Comparison of ENCODE assay signal across 12 cellular contexts in the genomic region with DNA sequence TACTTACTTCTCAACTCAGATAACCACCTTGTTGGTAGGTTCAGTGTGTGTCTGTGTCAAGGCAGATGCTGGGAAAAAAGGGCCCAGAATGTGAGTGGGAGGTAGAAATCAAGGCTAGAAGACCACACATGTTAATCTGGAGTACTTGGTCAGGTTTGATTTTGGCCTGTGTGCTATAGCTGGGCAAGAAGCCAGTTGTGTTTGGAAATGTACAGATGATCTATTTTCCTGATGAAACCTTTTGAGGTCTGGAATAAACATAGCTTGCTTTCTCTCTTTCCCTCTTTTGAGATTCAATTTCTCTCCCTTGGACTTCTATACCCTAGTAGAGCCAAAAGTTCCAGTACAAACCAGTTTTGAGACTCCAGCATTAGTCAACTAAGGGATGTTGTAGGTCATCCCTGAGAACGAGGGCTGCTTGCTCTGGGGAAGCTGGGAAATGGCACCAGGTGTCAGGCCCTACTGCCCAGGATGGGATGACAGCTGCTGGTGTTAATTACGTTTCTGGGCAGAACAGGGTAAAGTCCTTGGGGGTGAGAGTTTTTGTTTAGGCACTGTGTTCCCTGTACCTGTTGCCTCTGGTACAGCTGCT. TPM values are rescaled to one million over a fixed set of nuclear protein-coding genes. Genes with fewer than 3 reads are reported as not detected.
DNase-seq lines count a peak whose midpoint lies in the region; ATAC-seq and TF ChIP-seq lines count a peak whose summit lies in the region.
"Had no signal": no experiment of that assay in that cellular context is flagged by ENCODE, and none has a peak within 500 bp of the region (broad histone marks: within the 10 kb centered on the region; RNA-seq: fewer than 3 reads in every experiment).

No MANE protein-coding gene starts in this region.

- no peak for TF ChIP-seq EP300 in stomach (IDR thresholded peaks at IDR 0.05)

- intact Hi-C loops in activated CD8-positive, alpha-beta T cell treated with anti-CD3 and anti-CD28 coated beads for 36 hours (cut with micrococcal nuclease): no loop called here
- intact Hi-C loops in heart left ventricle (cut with DNase I) (loop anchor here in 1 of 10 donors (5.0 kb wide), 1 partner anchor 43 kb away; no protein-coding TSS in a partner anchor), stomach (cut with DNase I; ENCODE audit: low total_unique reads) (no loop called here), Caco-2 (cut with micrococcal nuclease; ENCODE audit: unreplicated experiment) (no loop called here)

- no peak for ATAC-seq in activated CD8-positive, alpha-beta T cell treated with anti-CD3 and anti-CD28 coated beads for 36 hours
- ATAC-seq in activated CD8-positive, alpha-beta T cell treated with anti-CD3 and anti-CD28 coated beads, Interleukin-2, amount 10 ng/mL, durations not matched to agents 7 days and 5 days: no peak
- ATAC-seq in heart left ventricle: peak in 3 of 4 donors; percentile 13 to 57 (median 36)
- no peak for ATAC-seq in HG03521 (IDR thresholded peaks at IDR 0.05; ENCODE audit: unreplicated experiment)

- peak overlapping the region; percentile 8 for H3K27ac Mint-ChIP-seq in activated CD8-positive, alpha-beta T cell treated with anti-CD3 and anti-CD28 coated beads for 36 hours
- H3K27ac Mint-ChIP-seq in activated CD8-positive, alpha-beta T cell treated with anti-CD3 and anti-CD28 coated beads, Interleukin-2, amount 10 ng/mL, durations not matched to agents 7 days and 5 days: no peak overlapping the region
- H3K27ac Mint-ChIP-seq in Caco-2 (ENCODE audit: unreplicated experiment): no peak overlapping the region
- H3K27ac Mint-ChIP-seq: H9 had no signal

- H3K9me3 ChIP-seq in Peyer's patch: no peaks in the 10 kb centered on the region
- no peaks in the 10 kb centered on the region for H3K9me3 ChIP-seq in heart left ventricle
- no peaks in the 10 kb centered on the region for H3K9me3 ChIP-seq in stomach
- no peaks in the 10 kb centered on the region for H3K9me3 ChIP-seq in Caco-2
- H3K9me3 ChIP-seq: tibial nerve had no signal

- peaks cover 11% of the 10 kb centered on the region for H3K36me3 Mint-ChIP-seq in activated CD8-positive, alpha-beta T cell treated with anti-CD3 and anti-CD28 coated beads for 36 hours (ENCODE audit: low read depth)
- peaks cover 11% of the 10 kb centered on the region for H3K36me3 Mint-ChIP-seq in activated CD8-positive, alpha-beta T cell treated with anti-CD3 and anti-CD28 coated beads, Interleukin-2, amount 10 ng/mL, durations not matched to agents 7 days and 5 days (ENCODE audit: low read depth)
- peaks cover 45% of the 10 kb centered on the region for H3K36me3 Mint-ChIP-seq in Caco-2 (ENCODE audit: insufficient read depth, unreplicated experiment)

- no peak overlapping the region for H3K4me3 Mint-ChIP-seq in activated CD8-positive, alpha-beta T cell treated with anti-CD3 and anti-CD28 coated beads for 36 hours
- H3K4me3 Mint-ChIP-seq in activated CD8-positive, alpha-beta T cell treated with anti-CD3 and anti-CD28 coated beads, Interleukin-2, amount 10 ng/mL, durations not matched to agents 7 days and 5 days: no peak overlapping the region
- H3K4me3 Mint-ChIP-seq in Caco-2 (ENCODE audit: unreplicated experiment): no peak overlapping the region
- H3K4me3 Mint-ChIP-seq: H9 had no signal

- 18 to 30% (median 26%) methylated on average over 2 of the region's 2 CpGs for WGBS in heart left ventricle, 4 donors
- WGBS in stomach, 5 donors: 27 to 46% (median 40%) methylated on average over 2 of the region's 2 CpGs

- no peaks in the 10 kb centered on the region for H3K9me3 Mint-ChIP-seq in activated CD8-positive, alpha-beta T cell treated with anti-CD3 and anti-CD28 coated beads for 36 hours
- H3K9me3 Mint-ChIP-seq in activated CD8-positive, alpha-beta T cell treated with anti-CD3 and anti-CD28 coated beads, Interleukin-2, amount 10 ng/mL, durations not matched to agents 7 days and 5 days (ENCODE audit: insufficient read depth): no peaks in the 10 kb centered on the region
- no peaks in the 10 kb centered on the region for H3K9me3 Mint-ChIP-seq in Caco-2 (ENCODE audit: unreplicated experiment)
- H3K9me3 Mint-ChIP-seq: H9 had no signal

- no peaks in the 10 kb centered on the region for H3K36me3 ChIP-seq in Peyer's patch
- H3K36me3 ChIP-seq in heart left ventricle: peaks cover 0 to 18% (median 13%) of the 10 kb centered on the region in 9 donors
- H3K36me3 ChIP-seq in stomach: peaks cover 0 to 16% (median 3%) of the 10 kb centered on the region in 4 donors
- H3K36me3 ChIP-seq in Caco-2 (ENCODE audit: control insufficient read depth, insufficient read depth, low read length): no peaks in the 10 kb centered on the region; the same call in 1 of the 2 replicates
- H3K36me3 ChIP-seq: tibial nerve had no signal

- BruUV-seq in Caco-2 (replicated peaks; lab: Mats Ljungman, UMichigan): no TSS peak

- H3K4me3 ChIP-seq in Peyer's patch (no peak overlapping the region), heart left ventricle (no peak overlapping the region), stomach (no peak overlapping the region), Caco-2 (ENCODE audit: low read depth, low read length) (no peak overlapping the region)
- H3K4me3 ChIP-seq: tibial nerve had no signal

- H3K4me1 ChIP-seq in Peyer's patch (peaks cover 0 to 64% (median 20%) of the 10 kb centered on the region in 4 donors), heart left ventricle (peaks cover 45 to 100% (median 90%) of the 10 kb centered on the region in 12 donors), stomach (peaks cover 72 to 96% (median 86%) of the 10 kb centered on the region in 4 donors), Caco-2 (no peaks in the 10 kb centered on the region)

- no peak for TF ChIP-seq CTCF in activated CD8-positive, alpha-beta T cell treated with anti-CD3 and anti-CD28 coated beads for 36 hours (IDR thresholded peaks at IDR 0.05)
- TF ChIP-seq CTCF in Peyer's patch (IDR thresholded peaks at IDR 0.05) (no peak), heart left ventricle (IDR thresholded peaks at IDR 0.05) (no peak), stomach (IDR thresholded peaks at IDR 0.05) (no peak), Caco-2 (IDR thresholded peaks at IDR 0.05; ENCODE audit: insufficient read depth in 1 of 2, low read depth in 1 of 2, low read length in 1 of 2, severe bottlenecking in 1 of 2, unreplicated experiment in 1 of 2) (no peak)

- H3K27ac ChIP-seq in Peyer's patch (peak overlapping the region; percentile 26 to 55 (median 38)), heart left ventricle (peak overlapping the region in 10 of 12 donors; percentile 32 to 99 (median 81)), stomach (peak overlapping the region in 4 of 5 donors; percentile 6 to 77 (median 68))

- no peaks in the 10 kb centered on the region for H3K27me3 Mint-ChIP-seq in activated CD8-positive, alpha-beta T cell treated with anti-CD3 and anti-CD28 coated beads for 36 hours
- H3K27me3 Mint-ChIP-seq in activated CD8-positive, alpha-beta T cell treated with anti-CD3 and anti-CD28 coated beads, Interleukin-2, amount 10 ng/mL, durations not matched to agents 7 days and 5 days (ENCODE audit: low read depth): no peaks in the 10 kb centered on the region
- H3K27me3 Mint-ChIP-seq in Caco-2 (ENCODE audit: insufficient read depth, unreplicated experiment): no peaks in the 10 kb centered on the region

- no peak for DNase-seq in activated CD8-positive, alpha-beta T cell treated with anti-CD3 and anti-CD28 coated beads for 36 hours
- DNase-seq in activated CD8-positive, alpha-beta T cell treated with anti-CD3 and anti-CD28 coated beads, Interleukin-2, amount 10 ng/mL, durations not matched to agents 7 days and 5 days: no peak
- DNase-seq in Peyer's patch (no peak), heart left ventricle (no peak), stomach (no peak), Caco-2 (no peak), erythroblast (lab: John Stamatoyannopoulos, UW) (no peak)
- DNase-seq: effector CD4-positive, alpha-beta T cell; H9; mesendoderm had no signal

- peaks cover 73% of the 10 kb centered on the region for H3K4me1 Mint-ChIP-seq in activated CD8-positive, alpha-beta T cell treated with anti-CD3 and anti-CD28 coated beads for 36 hours (ENCODE audit: low read depth)
- H3K4me1 Mint-ChIP-seq in activated CD8-positive, alpha-beta T cell treated with anti-CD3 and anti-CD28 coated beads, Interleukin-2, amount 10 ng/mL, durations not matched to agents 7 days and 5 days (ENCODE audit: low read depth): peaks cover 59% of the 10 kb centered on the region
- peaks cover 6% of the 10 kb centered on the region for H3K4me1 Mint-ChIP-seq in Caco-2 (ENCODE audit: low read depth, unreplicated experiment)

- POLR2A ChIA-PET in activated CD8-positive, alpha-beta T cell treated with anti-CD3 and anti-CD28 coated beads for 36 hours (lab: Charles Lee): interaction anchor here (1.6 to 2.5 kb wide), 2 partner anchors 9 to 12 kb away, joined by 3 to 13 read pairs; no protein-coding TSS in a partner anchor
- POLR2A ChIA-PET in activated CD8-positive, alpha-beta T cell treated with anti-CD3 and anti-CD28 coated beads, Interleukin-2, amount 10 ng/mL, durations not matched to agents 7 days and 5 days (lab: Charles Lee): interaction anchor here (0.6 to 2.1 kb wide), 3 partner anchors 10 to 261 kb away, joined by 3 to 10 read pairs (median 8); partner anchors contain the start of gene MAPKAPK2
- POLR2A ChIA-PET in Caco-2 (lab: Charles Lee): no interaction called here

- CTCF ChIA-PET in activated CD8-positive, alpha-beta T cell treated with anti-CD3 and anti-CD28 coated beads for 36 hours (lab: Charles Lee): interaction anchor here (0.6 to 2.5 kb wide), 6 partner anchors 26 to 103 kb away, joined by 3 to 10 read pairs (median 4); partner anchors contain the start of gene DYRK3
- CTCF ChIA-PET in activated CD8-positive, alpha-beta T cell treated with anti-CD3 and anti-CD28 coated beads, Interleukin-2, amount 10 ng/mL, durations not matched to agents 7 days and 5 days (lab: Charles Lee): interaction anchor here (0.8 to 3.2 kb wide), 8 partner anchors 9 to 94 kb away, joined by 3 to 12 read pairs (median 4); no protein-coding TSS in a partner anchor
- CTCF ChIA-PET in Caco-2 (lab: Charles Lee): no interaction called here

- no peaks in the 10 kb centered on the region for H3K27me3 ChIP-seq in Peyer's patch
- H3K27me3 ChIP-seq in heart left ventricle: no peaks in the 10 kb centered on the region
- H3K27me3 ChIP-seq in stomach: no peaks in the 10 kb centered on the region
- H3K27me3 ChIP-seq in Caco-2 (replicated peaks; ENCODE audit: control insufficient read depth, insufficient read depth, low read length): no peaks in the 10 kb centered on the region
- H3K27me3 ChIP-seq: tibial nerve had no signal

- TF ChIP-seq POLR2A in Peyer's patch (IDR thresholded peaks at IDR 0.05) (no peak), heart left ventricle (IDR thresholded peaks at IDR 0.05) (no peak), stomach (IDR thresholded peaks at IDR 0.05) (no peak), erythroblast (IDR thresholded peaks at IDR 0.05; ENCODE audit: low read length) (no peak)

RNA-seq across cellular contexts. Expression of gene MAPKAPK2, which starts 15.8 kb away (rescaled TPM):
- total RNA-seq in activated CD8-positive, alpha-beta T cell treated with anti-CD3 and anti-CD28 coated beads for 36 hours: 10 to 100 TPM; 50.4 to 51.4 TPM
- 10 to 100 TPM; 59.0 to 61.3 TPM for total RNA-seq in activated CD8-positive, alpha-beta T cell treated with anti-CD3 and anti-CD28 coated beads, Interleukin-2, amount 10 ng/mL, durations not matched to agents 7 days and 5 days
- 10 to 100 TPM; 49.6 to 92.4 (median 59.6) TPM for total RNA-seq in Peyer's patch
- 100 to 1,000 TPM; 163 to 327 (median 223) TPM for total RNA-seq in heart left ventricle
- polyA plus RNA-seq in heart left ventricle: 100 to 1,000 TPM; 126 to 227 TPM
- 10 to 100 TPM; 22.6 to 78.0 (median 43.9) TPM for total RNA-seq in stomach
- 10 to 100 TPM; 30.1 to 60.8 (median 55.4) TPM for polyA plus RNA-seq in stomach
- total RNA-seq in Caco-2 (2022): 88.2 and 96.8 TPM in 2 replicates

Comparison
In these comparisons a context has a peak if more than half of its experiments do, and no peak if none do; other contexts are left out.
1. ATAC-seq: peak in heart left ventricle (3 of 4); none in activated CD8-positive, alpha-beta T cell treated with anti-CD3 and anti-CD28 coated beads for 36 hours (single experiment), activated CD8-positive, alpha-beta T cell treated with anti-CD3 and anti-CD28 coated beads, Interleukin-2, amount 10 ng/mL, durations not matched to agents 7 days and 5 days (single experiment) and HG03521 (single experiment).
2. Peak in every context shown above with its lines, with median percentiles within 50 percentile points of each other: H3K27ac ChIP-seq.